20 cellular contexts compared by ENCODE assay signal in genomic region chr3:77256584-77257488, GRCh38.
DNase-seq lines count a peak whose midpoint lies in the region; ATAC-seq, FAIRE-seq and TF ChIP-seq lines count a peak whose summit lies in the region.
"Had no signal": no experiment of that assay in that cellular context is flagged by ENCODE, and none has a peak within 500 bp of the region (broad histone marks: within the 10 kb centered on the region; RNA-seq: fewer than 3 reads in every experiment).

No MANE protein-coding gene starts in this region.

- H3K36me3 ChIP-seq in endocrine pancreas (ENCODE audit: control insufficient read depth, insufficient read depth, low read length), result no peaks in the 10 kb centered on the region
- H3K36me3 ChIP-seq: brain microvascular endothelial cell, gastrocnemius medialis, ovary had no signal

- in situ Hi-C loops in KBM-7 (cut with MboI; ENCODE audit: low pct_unique_long_range_greater_than_20kb, low sequenced_read_pairs), result no loop called here

- CTCF ChIA-PET in activated CD8-positive, alpha-beta memory T cell treated with anti-CD3 and anti-CD28 coated beads, Interleukin-2, amount 10 ng/mL, durations not matched to agents 7 days and 5 days (lab: Charles Lee), result no interaction called here

- peaks cover 14% of the 10 kb centered on the region for H3K9me3 Mint-ChIP-seq in activated CD8-positive, alpha-beta memory T cell treated with anti-CD3 and anti-CD28 coated beads, Interleukin-2, amount 10 ng/mL, durations not matched to agents 7 days and 5 days (ENCODE audit: low read depth)
- H3K9me3 Mint-ChIP-seq: dendritic cell treated with granulocyte-macrophage colony-stimulating factor and Interleukin-4, amounts not matched to agents 40 ng/mL and 50 ng/mL, for 4 days had no signal

- H3K27me3 Mint-ChIP-seq in activated CD8-positive, alpha-beta memory T cell treated with anti-CD3 and anti-CD28 coated beads, Interleukin-2, amount 10 ng/mL, durations not matched to agents 7 days and 5 days, result no peaks in the 10 kb centered on the region
- H3K27me3 Mint-ChIP-seq: dendritic cell treated with granulocyte-macrophage colony-stimulating factor and Interleukin-4, amounts not matched to agents 40 ng/mL and 50 ng/mL, for 4 days had no signal

- DNase-seq in DMS79 treated with DMSO at 0.1 percent for 48 hours (lab: John Stamatoyannopoulos, UW), result peak; percentile 86
- peak; percentile 85 to 93 for DNase-seq in NCI-H1930 (lab: John Stamatoyannopoulos, UW)
- DNase-seq in NCI-H510A treated with DMSO at 0.1 percent for 48 hours (lab: John Stamatoyannopoulos, UW), result peak; percentile 86
- DNase-seq in D721Med (ENCODE audit: insufficient read length, low spot score), result no peak
- DNase-seq in activated CD8-positive, alpha-beta memory T cell treated with anti-CD3 and anti-CD28 coated beads, Interleukin-2, amount 10 ng/mL, durations not matched to agents 7 days and 5 days, result no peak
- DNase-seq in KBM-7, result no peak
- no peak for DNase-seq in NCI-H2196 (lab: John Stamatoyannopoulos, UW; ENCODE audit: unreplicated experiment)
- DNase-seq: activated CD4-positive, alpha-beta T cell treated with anti-CD3 and anti-CD28 coated beads for 4 hours; brain microvascular endothelial cell; Caco-2; gastrocnemius medialis; left ventricle myocardium superior; NK-92 treated with Interleukin-12 subunit alpha and Interleukin-12 subunit beta, amount 100 ng/mL, for 24 hours; ovary; SIG-M5; stimulated activated CD4-positive, alpha-beta T cell treated with anti-CD3 and anti-CD28 coated beads, Interleukin-4, amount 100 ng/mL, for 24 hours had no signal

- no peaks in the 10 kb centered on the region for H3K36me3 Mint-ChIP-seq in activated CD8-positive, alpha-beta memory T cell treated with anti-CD3 and anti-CD28 coated beads, Interleukin-2, amount 10 ng/mL, durations not matched to agents 7 days and 5 days
- H3K36me3 Mint-ChIP-seq: activated naive CD4-positive, alpha-beta T cell treated with anti-CD3 and anti-CD28 coated beads, Interleukin-2, amount 50 U/mL, for 72 hours had no signal

- no peak overlapping the region for H3K4me3 Mint-ChIP-seq in activated CD8-positive, alpha-beta memory T cell treated with anti-CD3 and anti-CD28 coated beads, Interleukin-2, amount 10 ng/mL, durations not matched to agents 7 days and 5 days
- H3K4me3 Mint-ChIP-seq: dendritic cell treated with granulocyte-macrophage colony-stimulating factor and Interleukin-4, amounts not matched to agents 40 ng/mL and 50 ng/mL, for 4 days had no signal

- no peak overlapping the region for H3K27ac Mint-ChIP-seq in activated CD8-positive, alpha-beta memory T cell treated with anti-CD3 and anti-CD28 coated beads, Interleukin-2, amount 10 ng/mL, durations not matched to agents 7 days and 5 days
- H3K27ac Mint-ChIP-seq: activated naive CD4-positive, alpha-beta T cell treated with anti-CD3 and anti-CD28 coated beads, Interleukin-2, amount 50 U/mL, for 72 hours; dendritic cell treated with granulocyte-macrophage colony-stimulating factor and Interleukin-4, amounts not matched to agents 40 ng/mL and 50 ng/mL, for 4 days had no signal

- no peaks in the 10 kb centered on the region for H3K27me3 ChIP-seq in endocrine pancreas (ENCODE audit: control insufficient read depth, insufficient read depth, low read length)
- H3K27me3 ChIP-seq: brain microvascular endothelial cell, gastrocnemius medialis, ovary had no signal

- no peak overlapping the region for H3K9ac ChIP-seq in endocrine pancreas (ENCODE audit: control insufficient read depth, insufficient read depth, low read length)

- H3K4me1 ChIP-seq in endocrine pancreas (ENCODE audit: control insufficient read depth, insufficient read depth, low read length), result peaks cover 14% of the 10 kb centered on the region
- H3K4me1 ChIP-seq: Caco-2, gastrocnemius medialis had no signal

- no peaks in the 10 kb centered on the region for H3K9me3 ChIP-seq in endocrine pancreas (ENCODE audit: control insufficient read depth, low read length)
- H3K9me3 ChIP-seq: Caco-2, gastrocnemius medialis, ovary had no signal

- FAIRE-seq in D721Med (lab: Jason Lieb, UNC), result no peak

- TF ChIP-seq CTCF in D721Med (IDR thresholded peaks at IDR 0.05; ENCODE audit: insufficient read depth, missing control alignments), result no peak

- H3K4me1 Mint-ChIP-seq in activated CD8-positive, alpha-beta memory T cell treated with anti-CD3 and anti-CD28 coated beads, Interleukin-2, amount 10 ng/mL, durations not matched to agents 7 days and 5 days, result no peaks in the 10 kb centered on the region

- H3K4me3 ChIP-seq in endocrine pancreas (ENCODE audit: control insufficient read depth, insufficient read depth, low read length), result peak overlapping the region; percentile 11
- H3K4me3 ChIP-seq: gastrocnemius medialis, ovary, skin epidermis had no signal

- no peak for ATAC-seq in activated CD8-positive, alpha-beta memory T cell treated with anti-CD3 and anti-CD28 coated beads, Interleukin-2, amount 10 ng/mL, durations not matched to agents 7 days and 5 days
- ATAC-seq: activated naive CD4-positive, alpha-beta T cell treated with anti-CD3 and anti-CD28 coated beads, Interleukin-2, amount 50 U/mL, for 72 hours; gastrocnemius medialis; left ventricle myocardium superior had no signal

Comparison
In these comparisons a context has a peak if more than half of its experiments do, and no peak if none do; other contexts are left out.
1. DNase-seq: peak in DMS79 treated with DMSO at 0.1 percent for 48 hours (single experiment), NCI-H1930 (2 of 2) and NCI-H510A treated with DMSO at 0.1 percent for 48 hours (single experiment); none in D721Med (single experiment), activated CD8-positive, alpha-beta memory T cell treated with anti-CD3 and anti-CD28 coated beads, Interleukin-2, amount 10 ng/mL, durations not matched to agents 7 days and 5 days (single experiment), KBM-7 (single experiment) and NCI-H2196 (single experiment).